Comparison of ENCODE assay signal across 26 cellular contexts in the genomic region with DNA sequence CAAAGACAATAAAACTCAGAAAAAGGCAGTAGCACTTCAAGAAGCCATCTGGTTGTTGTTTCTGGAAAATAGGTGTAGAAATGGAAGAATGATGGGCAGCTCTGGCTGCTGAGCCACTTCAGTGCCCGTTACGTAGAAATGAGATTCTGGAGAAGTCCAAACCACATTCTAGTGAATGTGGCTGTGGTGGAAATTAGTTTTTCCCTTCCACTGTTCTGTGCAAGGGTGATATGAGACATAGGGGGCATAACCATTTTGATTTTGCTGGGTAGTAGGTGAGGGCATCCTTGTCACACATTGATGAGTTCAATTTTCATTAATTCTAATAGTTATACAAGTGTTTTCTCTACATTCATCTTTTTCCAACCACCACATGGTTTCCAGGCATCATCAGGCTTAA.
"Had no signal": no experiment of that assay in that cellular context is flagged by ENCODE, and none has a peak within 500 bp of the region (broad histone marks: within the 10 kb centered on the region; RNA-seq: fewer than 3 reads in every experiment).

No MANE protein-coding gene starts in this region.

- FAIRE-seq: endometrium, islet of Langerhans, keratinocyte had no signal

- H3K4me1 ChIP-seq: colonic mucosa, esophagus squamous epithelium, gastrocnemius medialis, heart right ventricle, left lung, lower lobe of right lung had no signal

- H3K36me3 ChIP-seq: colonic mucosa, esophagus squamous epithelium, gastrocnemius medialis, lower lobe of right lung had no signal

- H3K27ac ChIP-seq: colonic mucosa, epithelial cell of prostate, esophagus squamous epithelium, gastrocnemius medialis, heart right ventricle, left lung, lower lobe of right lung had no signal

- H3K4me3 ChIP-seq: colonic mucosa, esophagus squamous epithelium, gastrocnemius medialis, heart right ventricle, left lung, lower lobe of right lung had no signal

- DNase-seq: colonic mucosa; cortex of kidney; effector CD8-positive, alpha-beta T cell; effector memory CD8-positive, alpha-beta T cell; endodermal cell; erythroblast; esophagus squamous epithelium; foreskin fibroblast; foreskin melanocyte; gastrocnemius medialis; glutamatergic neuron; head of caudate nucleus; heart right ventricle; hippocampal formation; left cardiac atrium; left lung; left ventricle myocardium superior; lower lobe of right lung; mesendoderm; midbrain had no signal

- H3K27me3 ChIP-seq: colonic mucosa, esophagus squamous epithelium, gastrocnemius medialis, heart right ventricle, left lung had no signal

- H3K9me3 ChIP-seq: colonic mucosa, gastrocnemius medialis had no signal

- ATAC-seq: effector memory CD8-positive, alpha-beta T cell; esophagus mucosa; gastrocnemius medialis; heart right ventricle; left cardiac atrium; left lung; left ventricle myocardium superior; lower lobe of right lung had no signal

- H3K4me3 Mint-ChIP-seq: dendritic cell treated with granulocyte-macrophage colony-stimulating factor and Interleukin-4, amounts not matched to agents 40 ng/mL and 50 ng/mL, for 4 days; effector memory CD8-positive, alpha-beta T cell; endodermal cell had no signal

- H3K27ac Mint-ChIP-seq: dendritic cell treated with granulocyte-macrophage colony-stimulating factor and Interleukin-4, amounts not matched to agents 40 ng/mL and 50 ng/mL, for 4 days; effector memory CD8-positive, alpha-beta T cell; endodermal cell had no signal

- H3K27me3 Mint-ChIP-seq: dendritic cell treated with granulocyte-macrophage colony-stimulating factor and Interleukin-4, amounts not matched to agents 40 ng/mL and 50 ng/mL, for 4 days; effector memory CD8-positive, alpha-beta T cell had no signal

- H3K4me1 Mint-ChIP-seq: endodermal cell had no signal
